In genomic region chr4:184868623-184869022, GRCh38 we compare ENCODE assay signal across 31 cellular contexts. TPM values are rescaled to one million over a fixed set of nuclear protein-coding genes. Genes with fewer than 3 reads are reported as not detected.
DNase-seq lines count a peak whose midpoint lies in the region; ATAC-seq, FAIRE-seq and TF ChIP-seq lines count a peak whose summit lies in the region.
"Had no signal": no experiment of that assay in that cellular context is flagged by ENCODE, and none has a peak within 500 bp of the region (broad histone marks: within the 10 kb centered on the region; RNA-seq: fewer than 3 reads in every experiment).

No MANE protein-coding gene starts in this region.

- no peak for TF ChIP-seq POLR2A in HepG2 (IDR thresholded peaks at IDR 0.05; ENCODE audit: insufficient read depth in 1 of 2, low read depth in 2 of 2, low read length in 2 of 2)
- no peak for TF ChIP-seq POLR2A in right lobe of liver (IDR thresholded peaks at IDR 0.05)
- no peak for TF ChIP-seq POLR2A in K562 (conservative IDR thresholded peaks at IDR 0.05)

- H3K27ac ChIP-seq in HepG2 (ENCODE audit: extremely low read length, insufficient read depth, low read length) (no peak overlapping the region), right lobe of liver (no peak overlapping the region), K562 (ENCODE audit: extremely low read depth, low read depth, low read length) (no peak overlapping the region)
- H3K27ac ChIP-seq: 22Rv1; A549; BLaER1; BLaER1 treated with 17β-estradiol and CSF1 and Interleukin-3, amounts not matched to agents 10 nM and 100 nM; C4-2B had no signal

- H3K9me3 ChIP-seq in HepG2 (ENCODE audit: low read length), result no peaks in the 10 kb centered on the region
- no peaks in the 10 kb centered on the region for H3K9me3 ChIP-seq in right lobe of liver
- H3K9me3 ChIP-seq in K562 (replicated peaks; ENCODE audit: control insufficient read depth, insufficient read depth, low read depth, low read length), result no peaks in the 10 kb centered on the region
- H3K9me3 ChIP-seq: A549, BE2C, BLaER1, Caco-2 had no signal

- BruUV-seq in HepG2 (replicated peaks; lab: Mats Ljungman, UMichigan) (no TSS peak), K562 (replicated peaks; lab: Mats Ljungman, UMichigan) (no TSS peak)

- in situ Hi-C loops in HepG2 (cut with HindIII; ENCODE audit: extremely low pct_ligation_motif_present, low pct_unique_long_range_greater_than_20kb) (no loop called here), K562 (cut with MboI) (no loop called here)

- ATAC-seq in HepG2 (no peak), right lobe of liver (no peak), K562 (no peak), HG03097 (IDR thresholded peaks at IDR 0.05; ENCODE audit: low FRiP score, unreplicated experiment) (no peak)
- ATAC-seq: A549; CD8-positive, alpha-beta T cell had no signal

- no peak overlapping the region for H3K4me3 ChIP-seq in HepG2 (replicated peaks in 1 of 3; ENCODE audit: insufficient read depth in 1 of 3, low read depth in 2 of 3, low read length in 3 of 3)
- H3K4me3 ChIP-seq in right lobe of liver, result no peak overlapping the region
- no peak overlapping the region for H3K4me3 ChIP-seq in K562
- H3K4me3 ChIP-seq: A549; BLaER1; BLaER1 treated with 17β-estradiol and CSF1 and Interleukin-3, amounts not matched to agents 10 nM and 100 nM had no signal

- intact Hi-C loops in HepG2 (cut with micrococcal nuclease; ENCODE audit: unreplicated experiment), result no loop called here
- intact Hi-C loops in right lobe of liver (cut with DNase I), result no loop called here
- intact Hi-C loops in K562 (cut with micrococcal nuclease), result no loop called here

- H3K79me2 ChIP-seq in HepG2 (ENCODE audit: insufficient read depth, low read length) (no peaks in the 10 kb centered on the region), K562 (ENCODE audit: control insufficient read depth, insufficient read depth, low read length) (no peaks in the 10 kb centered on the region)

- H3K4me2 ChIP-seq in HepG2 (ENCODE audit: low read depth, low read length) (no peak overlapping the region), K562 (ENCODE audit: insufficient read depth, low read length) (no peak overlapping the region)
- H3K4me2 ChIP-seq: A549, BLaER1 had no signal

- CTCF ChIA-PET in HepG2 (lab: Yijun Ruan, JAX; ENCODE audit: low intra/inter-chr PET ratio, low total read pairs) (no interaction called here), K562 (lab: Yijun Ruan, JAX; ENCODE audit: low intra/inter-chr PET ratio) (no interaction called here)

- POLR2A ChIA-PET in HepG2 (lab: Yijun Ruan, JAX) (no interaction called here), K562 (lab: Yijun Ruan, JAX) (interaction anchor here (1.0 to 1.1 kb wide), 3 partner anchors 9 to 42 kb away, joined by 3 to 5 read pairs (median 3); no protein-coding TSS in a partner anchor)

- no peak for TF ChIP-seq EP300 in HepG2 (IDR thresholded peaks at IDR 0.05; ENCODE audit: low read depth in 2 of 2, low read length in 2 of 2)
- TF ChIP-seq EP300 in HepG2 (CRISPR knock-in tag; IDR thresholded peaks at IDR 0.05; ENCODE audit: borderline replicate concordance), result no peak
- no peak for TF ChIP-seq EP300 in K562 (IDR thresholded peaks at IDR 0.05; ENCODE audit: low read length)

- H4K20me1 ChIP-seq in HepG2 (ENCODE audit: insufficient read depth, low read length), result no peaks in the 10 kb centered on the region
- H4K20me1 ChIP-seq in K562 (replicated peaks; ENCODE audit: control insufficient read depth, insufficient read depth, low read length), result no peaks in the 10 kb centered on the region
- H4K20me1 ChIP-seq: BLaER1; BLaER1 treated with 17β-estradiol and CSF1 and Interleukin-3, amounts not matched to agents 10 nM and 100 nM had no signal

- H2AFZ ChIP-seq in HepG2 (ENCODE audit: low read length), result no peak overlapping the region
- no peak overlapping the region for H2AFZ ChIP-seq in K562 (ENCODE audit: low read depth, low read length)

- no peak for TF ChIP-seq RAD21 in HepG2 (CRISPR knock-in tag; IDR thresholded peaks at IDR 0.05)
- TF ChIP-seq RAD21 in K562 (CRISPR knock-in tag; conservative IDR thresholded peaks at IDR 0.05 in 1 of 2, IDR thresholded peaks at IDR 0.05 in 1 of 2), result no peak

- FAIRE-seq in HepG2 (lab: Jason Lieb, UNC) (no peak), K562 (lab: Jason Lieb, UNC) (no peak)
- FAIRE-seq: A204.1, A549, D721Med had no signal

- H3K9ac ChIP-seq in HepG2 (ENCODE audit: insufficient read depth, low read depth, low read length), result no peak overlapping the region
- H3K9ac ChIP-seq in K562 (ENCODE audit: insufficient read depth in 1 of 2, low read depth in 2 of 2, low read length in 2 of 2), result no peak overlapping the region
- H3K9ac ChIP-seq: BLaER1; BLaER1 treated with 17β-estradiol and CSF1 and Interleukin-3, amounts not matched to agents 10 nM and 100 nM had no signal

- no peaks in the 10 kb centered on the region for H3K9me1 ChIP-seq in K562 (ENCODE audit: control insufficient read depth, insufficient read depth, low read length)

- DNase-seq in HepG2 (ENCODE audit: low spot score), result no peak
- DNase-seq in right lobe of liver, result no peak
- DNase-seq in K562 (ENCODE audit: extremely low read depth in 1 of 4, low spot score in 3 of 4), result no peak
- DNase-seq: 8988T; ACHN; AML-193; BE2C; C1 segment of cervical spinal cord; Caco-2; Calu3; CD4-positive, alpha-beta memory T cell; CD4-positive, alpha-beta T cell; CD4-positive, CD25-positive, alpha-beta regulatory T cell; CD8-positive, alpha-beta memory T cell; CD8-positive, alpha-beta T cell; COR-L47; DMS 273 treated with DMSO at 0.1 percent for 48 hours; DMS153; DMS53; DMS79; DMS79 treated with DMSO at 0.1 percent for 48 hours; DND-41; EL had no signal

- no peaks in the 10 kb centered on the region for H3K27me3 ChIP-seq in HepG2 (ENCODE audit: control insufficient read depth in 1 of 2, insufficient read depth in 2 of 2, low read length in 2 of 2)
- H3K27me3 ChIP-seq in right lobe of liver, result no peaks in the 10 kb centered on the region
- peaks cover 0 to 5% of the 10 kb centered on the region in 2 experiments; a peak in 1 of 5 replicates for H3K27me3 ChIP-seq in K562 (ENCODE audit: control insufficient read depth in 2 of 2, insufficient read depth in 2 of 2, low read length in 2 of 2)
- H3K27me3 ChIP-seq: BE2C; BLaER1; BLaER1 treated with 17β-estradiol and CSF1 and Interleukin-3, amounts not matched to agents 10 nM and 100 nM had no signal

- WGBS in HepG2 (ENCODE audit: low lambda C conversion rate), result 29% methylated on average over 3 of the region's 3 CpGs
- WGBS in right lobe of liver (ENCODE audit: insufficient coverage, low coverage, low lambda C conversion rate, missing lambda C conversion rate), result 82% methylated on average over 3 of the region's 3 CpGs
- WGBS in K562 (ENCODE audit: insufficient coverage, low coverage, missing lambda C conversion rate), result 8% methylated on average over 3 of the region's 3 CpGs

- no peak for TF ChIP-seq CTCF in HepG2 (CRISPR knock-in tag; IDR thresholded peaks at IDR 0.05)
- TF ChIP-seq CTCF in right lobe of liver (IDR thresholded peaks at IDR 0.05), result no peak
- no peak for TF ChIP-seq CTCF in K562 (IDR thresholded peaks at IDR 0.05 in 2 of 3, conservative IDR thresholded peaks at IDR 0.05 in 1 of 3; ENCODE audit: insufficient read depth in 2 of 3, low read depth in 1 of 3, low read length in 3 of 3)

- H3K36me3 ChIP-seq in HepG2 (replicated peaks in 1 of 2; ENCODE audit: control insufficient read depth in 1 of 2, insufficient read depth in 2 of 2, low read length in 2 of 2) (no peaks in the 10 kb centered on the region), right lobe of liver (no peaks in the 10 kb centered on the region), K562 (ENCODE audit: control insufficient read depth, insufficient read depth, low read length) (no peaks in the 10 kb centered on the region)
- H3K36me3 ChIP-seq: BE2C; BLaER1; BLaER1 treated with 17β-estradiol and CSF1 and Interleukin-3, amounts not matched to agents 10 nM and 100 nM had no signal

- H3K4me1 ChIP-seq in HepG2 (ENCODE audit: insufficient read depth, low read length) (peaks cover 6% of the 10 kb centered on the region), right lobe of liver (no peaks in the 10 kb centered on the region), K562 (replicated peaks in 1 of 2; ENCODE audit: control insufficient read depth in 2 of 2, insufficient read depth in 2 of 2, low read length in 2 of 2) (no peaks in the 10 kb centered on the region; a peak in 1 of 5 replicates)
- H3K4me1 ChIP-seq: A549, BE2C, Caco-2 had no signal

RNA-seq across cellular contexts. Expression of gene ACSL1, which starts 42.9 kb away (rescaled TPM):
- total RNA-seq in HepG2 (2016; rRNA removed; fragmentation: Illumina TruSeq; extraction: Trizol), result 29.8 and 38.2 TPM in 2 replicates
- total RNA-seq in HepG2 (2016; cell fraction: cytosol; rRNA removed; fragmentation: Illumina TruSeq; extraction: Trizol; ENCODE audit: low read depth), result 5.1 and 5.5 TPM in 2 replicates
- 27.7 and 32.5 TPM in 2 replicates for total RNA-seq in HepG2 (2016; cell fraction: insoluble cytoplasmic fraction; rRNA removed; fragmentation: Illumina TruSeq; extraction: Trizol)
- 15.6 and 17.1 TPM in 2 replicates for total RNA-seq in HepG2 (2016; cell fraction: membrane; rRNA removed; fragmentation: Illumina TruSeq; extraction: Trizol)
- total RNA-seq in HepG2 (2016; cell fraction: nucleus; rRNA removed; fragmentation: Illumina TruSeq; extraction: Trizol), result 33.0 and 35.9 TPM in 2 replicates
- 10.0 and 14.3 TPM in 2 replicates for polyA plus RNA-seq in HepG2 (2011; rRNA removed)
- polyA plus RNA-seq in HepG2 (2011; cell fraction: cytosol; rRNA removed), result 5.5 and 11.2 TPM in 2 replicates
- 10.0 and 18.6 TPM in 2 replicates for polyA plus RNA-seq in HepG2 (2011; cell fraction: nucleus; rRNA removed)
- polyA plus RNA-seq in HepG2 (2012), result 8.5 and 20.6 TPM in 2 replicates
- polyA plus RNA-seq in HepG2 (2016; cell fraction: cytosol; fragmentation: Illumina TruSeq; extraction: Trizol; ENCODE audit: low read depth), result 3.5 and 4.7 TPM in 2 replicates
- polyA plus RNA-seq in HepG2 (2016; cell fraction: insoluble cytoplasmic fraction; fragmentation: Illumina TruSeq; extraction: Trizol; ENCODE audit: low read depth), result 31.0 and 31.7 TPM in 2 replicates
- polyA plus RNA-seq in HepG2 (2016; cell fraction: membrane; fragmentation: Illumina TruSeq; extraction: Trizol; ENCODE audit: low read depth), result 10.4 and 12.2 TPM in 2 replicates
- polyA plus RNA-seq in HepG2 (2016; cell fraction: nucleus; fragmentation: Illumina TruSeq; extraction: Trizol; ENCODE audit: insufficient read depth, low read depth), result 44.4 and 47.7 TPM in 2 replicates
- polyA minus RNA-seq in HepG2 (2011; rRNA and poly(A)+ RNA removed; ENCODE audit: low replicate concordance), result 14.8 and 18.9 TPM in 2 replicates
- 11.4 and 23.7 TPM in 2 replicates for polyA minus RNA-seq in HepG2 (2011; cell fraction: cytosol; rRNA and poly(A)+ RNA removed)
- polyA minus RNA-seq in HepG2 (2011; cell fraction: nucleus; rRNA and poly(A)+ RNA removed), result 11.5 and 23.1 TPM in 2 replicates
- total RNA-seq in right lobe of liver, result 1,000 to 10,000 TPM in 1 of 6 experiments, 100 to 1,000 TPM in 5; 544 to 1,154 (median 743) TPM
- total RNA-seq in K562 (2011; cell fraction: chromatin; rRNA removed; ENCODE audit: low replicate concordance), result 7.8 and 10.5 TPM in 2 replicates
- 3.7 and 4.2 TPM in 2 replicates for total RNA-seq in K562 (2011; cell fraction: nucleolus; rRNA removed)
- total RNA-seq in K562 (2011; cell fraction: nucleoplasm; rRNA removed), result 6.9 and 7.2 TPM in 2 replicates
- total RNA-seq in K562 (2014; rRNA removed), result 14.0 and 14.3 TPM in 2 replicates
- 23.6 and 25.3 TPM in 2 replicates for total RNA-seq in K562 (2014; rRNA removed; fragmentation: Illumina TruSeq; extraction: Trizol)
- 15.2 and 15.9 TPM in 2 replicates for total RNA-seq in K562 (2015; rRNA removed; fragmentation: Illumina TruSeq; extraction: Trizol)
- 22.2 and 22.6 TPM in 2 replicates for total RNA-seq in K562 (2021)
- 6.7 and 21.8 TPM in 2 replicates for polyA plus RNA-seq in K562 (2011; rRNA removed)
- 2.9 and 11.7 TPM in 2 replicates for polyA plus RNA-seq in K562 (2011; cell fraction: cytosol; rRNA removed)
- 5.2 and 22.6 TPM in 2 replicates for polyA plus RNA-seq in K562 (2011; cell fraction: nucleus; rRNA removed)
- polyA plus RNA-seq in K562 (2012), result 13.0 and 38.4 TPM in 2 replicates
- 24.1 and 24.4 TPM in 2 replicates for polyA plus RNA-seq in K562 (2014; fragmentation: Illumina TruSeq; extraction: Trizol)
- polyA plus RNA-seq in K562 (2014; fragmentation: Nextera tagmentation; extraction: Ambion mirVana), result 10 to 100 TPM; 10.2 to 11.3 TPM
- 15.0 TPM in 2 replicates for polyA plus RNA-seq in K562 (2014; rRNA removed)
- 9.4 and 28.7 TPM in 2 replicates for polyA minus RNA-seq in K562 (2011; rRNA and poly(A)+ RNA removed)
- 4.5 and 25.5 TPM in 2 replicates for polyA minus RNA-seq in K562 (2011; cell fraction: cytosol; rRNA and poly(A)+ RNA removed)
- 2.6 and 14.3 TPM in 2 replicates for polyA minus RNA-seq in K562 (2011; cell fraction: nucleus; rRNA and poly(A)+ RNA removed)

Comparison
In these comparisons a context has a peak if more than half of its experiments do, and no peak if none do; other contexts are left out.
1. RNA of gene ACSL1, which starts 42.9 kb away (total RNA-seq): 544 to 1,154 TPM in right lobe of liver; 5.1 to 38.2 TPM in HepG2 and 3.7 to 25.3 TPM in K562; every median in the first group is over 10 times any median in the second.
2. Of the 241 proteins assayed by ChIP-seq in both HepG2 and K562: peak only in HepG2: ZNF24 and ZNF644; only in K562: PRDM10; in both: none; in neither: 238.